In genomic region chr10:13218878-13219277, GRCh38 we compare ENCODE assay signal across 38 cellular contexts. TPM values are rescaled to one million over a fixed set of nuclear protein-coding genes. Genes with fewer than 3 reads are reported as not detected.
"Had no signal": no experiment of that assay in that cellular context is flagged by ENCODE, and none has a peak within 500 bp of the region (broad histone marks: within the 10 kb centered on the region; RNA-seq: fewer than 3 reads in every experiment).

No MANE protein-coding gene starts in this region.

- H3K9me3 ChIP-seq: ascending aorta had no signal

- ATAC-seq: activated CD4-positive, alpha-beta T cell treated with anti-CD3 and anti-CD28 coated beads for 36 hours; activated CD4-positive, CD25-positive, alpha-beta regulatory T cell treated with anti-CD3 and anti-CD28 coated beads, Interleukin-2, amount 50 U/mL, for 24 hours; activated CD8-positive, alpha-beta memory T cell treated with anti-CD3 and anti-CD28 coated beads, Interleukin-2, amount 10 ng/mL, durations not matched to agents 7 days and 5 days; activated CD8-positive, alpha-beta T cell treated with anti-CD3 and anti-CD28 coated beads, Interleukin-2, amount 10 ng/mL, durations not matched to agents 7 days and 5 days; activated naive CD8-positive, alpha-beta T cell treated with anti-CD3 and anti-CD28 coated beads, Interleukin-2, amount 50 U/mL, for 24 hours had no signal

- H3K36me3 Mint-ChIP-seq: activated naive CD4-positive, alpha-beta T cell treated with anti-CD3 and anti-CD28 coated beads, Interleukin-2, amount 50 U/mL, for 24 hours; brain had no signal

- H3K36me3 ChIP-seq: ascending aorta, cardiac muscle cell had no signal

- H3K27ac ChIP-seq: ascending aorta, cardiac muscle cell had no signal

- H3K4me1 Mint-ChIP-seq: activated CD4-positive, alpha-beta memory T cell treated with anti-CD3 and anti-CD28 coated beads, Interleukin-2, amount 10 ng/mL, durations not matched to agents 7 days and 5 days; activated CD4-positive, alpha-beta T cell treated with anti-CD3 and anti-CD28 coated beads for 36 hours; activated naive CD4-positive, alpha-beta T cell treated with anti-CD3 and anti-CD28 coated beads, Interleukin-2, amount 10 ng/mL, durations not matched to agents 7 days and 5 days; activated naive CD4-positive, alpha-beta T cell treated with anti-CD3 and anti-CD28 coated beads, Interleukin-2, amount 50 U/mL, for 24 hours; activated naive CD8-positive, alpha-beta T cell treated with anti-CD3 and anti-CD28 coated beads, Interleukin-2, amount 10 ng/mL, durations not matched to agents 7 days and 5 days; activated naive CD8-positive, alpha-beta T cell treated with anti-CD3 and anti-CD28 coated beads, Interleukin-2, amount 50 U/mL, for 24 hours; brain; central memory CD8-positive, alpha-beta T cell had no signal

- H3K4me1 ChIP-seq: ascending aorta had no signal

- H3K4me3 ChIP-seq: ascending aorta, cardiac muscle cell had no signal

- H3K4me3 Mint-ChIP-seq: activated CD4-positive, alpha-beta memory T cell treated with anti-CD3 and anti-CD28 coated beads, Interleukin-2, amount 10 ng/mL, durations not matched to agents 7 days and 5 days; activated CD4-positive, alpha-beta T cell treated with anti-CD3 and anti-CD28 coated beads for 36 hours; activated CD4-positive, alpha-beta T cell treated with anti-CD3 and anti-CD28 coated beads, Interleukin-2, amount 10 ng/mL, durations not matched to agents 7 days and 5 days; activated CD8-positive, alpha-beta memory T cell treated with anti-CD3 and anti-CD28 coated beads, Interleukin-2, amount 10 ng/mL, durations not matched to agents 7 days and 5 days; activated CD8-positive, alpha-beta T cell treated with anti-CD3 and anti-CD28 coated beads, Interleukin-2, amount 10 ng/mL, durations not matched to agents 7 days and 5 days; activated naive CD4-positive, alpha-beta T cell treated with anti-CD3 and anti-CD28 coated beads, Interleukin-2, amount 10 ng/mL, durations not matched to agents 7 days and 5 days; activated naive CD4-positive, alpha-beta T cell treated with anti-CD3 and anti-CD28 coated beads, Interleukin-2, amount 50 U/mL, for 24 hours; activated naive CD8-positive, alpha-beta T cell; activated naive CD8-positive, alpha-beta T cell treated with anti-CD3 and anti-CD28 coated beads, Interleukin-2, amount 10 ng/mL, durations not matched to agents 7 days and 5 days; activated naive CD8-positive, alpha-beta T cell treated with anti-CD3 and anti-CD28 coated beads, Interleukin-2, amount 50 U/mL, for 24 hours; activated T-cell treated with anti-CD3 and anti-CD28 coated beads, Interleukin-2, amount 50 U/mL, for 24 hours; brain; central memory CD8-positive, alpha-beta T cell; T-helper 1 cell treated with Interleukin-12 subunit alpha and Interleukin-12 subunit beta and Interleukin-4 antibody, amounts not matched to agents 30 μg/mL and 1 μg/mL, for 36 hours; T-helper 2 cell treated with Interferon-gamma antibody and Interleukin-4, amounts not matched to agents 5 μg/mL and 100 μg/mL, for 36 hours had no signal

- H3K9me3 Mint-ChIP-seq: activated CD4-positive, alpha-beta memory T cell treated with anti-CD3 and anti-CD28 coated beads, Interleukin-2, amount 10 ng/mL, durations not matched to agents 7 days and 5 days; activated CD4-positive, alpha-beta T cell treated with anti-CD3 and anti-CD28 coated beads, Interleukin-2, amount 10 ng/mL, durations not matched to agents 7 days and 5 days; activated naive CD4-positive, alpha-beta T cell treated with anti-CD3 and anti-CD28 coated beads, Interleukin-2, amount 10 ng/mL, durations not matched to agents 7 days and 5 days; activated naive CD4-positive, alpha-beta T cell treated with anti-CD3 and anti-CD28 coated beads, Interleukin-2, amount 50 U/mL, for 24 hours; activated naive CD8-positive, alpha-beta T cell treated with anti-CD3 and anti-CD28 coated beads, Interleukin-2, amount 10 ng/mL, durations not matched to agents 7 days and 5 days; activated naive CD8-positive, alpha-beta T cell treated with anti-CD3 and anti-CD28 coated beads, Interleukin-2, amount 50 U/mL, for 24 hours; activated T-cell treated with anti-CD3 and anti-CD28 coated beads, Interleukin-2, amount 50 U/mL, for 24 hours; activated T-helper 2 cell treated with anti-CD3 and anti-CD28 coated beads, Interferon-gamma antibody, Interleukin-2, Interleukin-4, amounts not matched to agents 10 μg/mL and 5 μg/mL and 100 μg/mL, durations not matched to agents 14 hours and 24 hours and 36 hours; central memory CD8-positive, alpha-beta T cell; T-helper 1 cell treated with Interleukin-12 subunit alpha and Interleukin-12 subunit beta and Interleukin-4 antibody, amounts not matched to agents 30 μg/mL and 1 μg/mL, for 36 hours; T-helper 2 cell treated with Interferon-gamma antibody and Interleukin-4, amounts not matched to agents 5 μg/mL and 100 μg/mL, for 36 hours had no signal

- H3K27ac Mint-ChIP-seq: activated CD4-positive, alpha-beta memory T cell treated with anti-CD3 and anti-CD28 coated beads, Interleukin-2, amount 10 ng/mL, durations not matched to agents 7 days and 5 days; activated CD4-positive, alpha-beta T cell treated with anti-CD3 and anti-CD28 coated beads for 36 hours; activated CD4-positive, alpha-beta T cell treated with anti-CD3 and anti-CD28 coated beads, Interleukin-2, amount 10 ng/mL, durations not matched to agents 7 days and 5 days; activated CD8-positive, alpha-beta memory T cell treated with anti-CD3 and anti-CD28 coated beads, Interleukin-2, amount 10 ng/mL, durations not matched to agents 7 days and 5 days; activated CD8-positive, alpha-beta T cell treated with anti-CD3 and anti-CD28 coated beads, Interleukin-2, amount 10 ng/mL, durations not matched to agents 7 days and 5 days; activated naive CD4-positive, alpha-beta T cell treated with anti-CD3 and anti-CD28 coated beads, Interleukin-2, amount 10 ng/mL, durations not matched to agents 7 days and 5 days; activated naive CD4-positive, alpha-beta T cell treated with anti-CD3 and anti-CD28 coated beads, Interleukin-2, amount 50 U/mL, for 24 hours; activated naive CD8-positive, alpha-beta T cell; activated naive CD8-positive, alpha-beta T cell treated with anti-CD3 and anti-CD28 coated beads, Interleukin-2, amount 10 ng/mL, durations not matched to agents 7 days and 5 days; activated naive CD8-positive, alpha-beta T cell treated with anti-CD3 and anti-CD28 coated beads, Interleukin-2, amount 50 U/mL, for 24 hours; activated T-cell treated with anti-CD3 and anti-CD28 coated beads, Interleukin-2, amount 50 U/mL, for 24 hours; activated T-helper 2 cell treated with anti-CD3 and anti-CD28 coated beads, Interferon-gamma antibody, Interleukin-2, Interleukin-4, amounts not matched to agents 10 μg/mL and 5 μg/mL and 100 μg/mL, durations not matched to agents 14 hours and 24 hours and 36 hours; brain; T-helper 1 cell treated with Interleukin-12 subunit alpha and Interleukin-12 subunit beta and Interleukin-4 antibody, amounts not matched to agents 30 μg/mL and 1 μg/mL, for 36 hours; T-helper 2 cell treated with Interferon-gamma antibody and Interleukin-4, amounts not matched to agents 5 μg/mL and 100 μg/mL, for 36 hours had no signal

- H3K27me3 Mint-ChIP-seq: activated CD4-positive, alpha-beta memory T cell treated with anti-CD3 and anti-CD28 coated beads, Interleukin-2, amount 10 ng/mL, durations not matched to agents 7 days and 5 days; activated CD4-positive, alpha-beta T cell treated with anti-CD3 and anti-CD28 coated beads for 36 hours; activated CD4-positive, alpha-beta T cell treated with anti-CD3 and anti-CD28 coated beads, Interleukin-2, amount 10 ng/mL, durations not matched to agents 7 days and 5 days; activated CD8-positive, alpha-beta memory T cell treated with anti-CD3 and anti-CD28 coated beads, Interleukin-2, amount 10 ng/mL, durations not matched to agents 7 days and 5 days; activated naive CD4-positive, alpha-beta T cell treated with anti-CD3 and anti-CD28 coated beads, Interleukin-2, amount 10 ng/mL, durations not matched to agents 7 days and 5 days; activated naive CD4-positive, alpha-beta T cell treated with anti-CD3 and anti-CD28 coated beads, Interleukin-2, amount 50 U/mL, for 24 hours; activated naive CD8-positive, alpha-beta T cell; activated naive CD8-positive, alpha-beta T cell treated with anti-CD3 and anti-CD28 coated beads, Interleukin-2, amount 10 ng/mL, durations not matched to agents 7 days and 5 days; activated naive CD8-positive, alpha-beta T cell treated with anti-CD3 and anti-CD28 coated beads, Interleukin-2, amount 50 U/mL, for 24 hours; activated T-cell treated with anti-CD3 and anti-CD28 coated beads, Interleukin-2, amount 50 U/mL, for 24 hours; brain; central memory CD8-positive, alpha-beta T cell had no signal

- DNase-seq: activated CD4-positive, alpha-beta memory T cell treated with anti-CD3 and anti-CD28 coated beads, Interleukin-2, amount 10 ng/mL, durations not matched to agents 7 days and 5 days; activated CD4-positive, alpha-beta T cell treated with anti-CD3 and anti-CD28 coated beads for 1 hour; activated CD4-positive, alpha-beta T cell treated with anti-CD3 and anti-CD28 coated beads for 36 hours; activated CD4-positive, alpha-beta T cell treated with anti-CD3 and anti-CD28 coated beads for 48 hours; activated CD4-positive, alpha-beta T cell treated with anti-CD3 and anti-CD28 coated beads, Interleukin-2, amount 10 ng/mL, durations not matched to agents 7 days and 5 days; activated CD4-positive, alpha-beta T cell treated with anti-CD3 and anti-CD28 coated beads, Interleukin-2, amount 50 U/mL, for 48 hours; activated CD4-positive, CD25-positive, alpha-beta regulatory T cell; activated CD8-positive, alpha-beta memory T cell treated with anti-CD3 and anti-CD28 coated beads for 24 hours; activated CD8-positive, alpha-beta memory T cell treated with anti-CD3 and anti-CD28 coated beads, Interleukin-2, amount 10 ng/mL, durations not matched to agents 7 days and 5 days; activated CD8-positive, alpha-beta memory T cell treated with anti-CD3 and anti-CD28 coated beads, Interleukin-2, amount 50 U/mL, for 48 hours; activated CD8-positive, alpha-beta T cell treated with anti-CD3 and anti-CD28 coated beads, Interleukin-2, amount 10 ng/mL, durations not matched to agents 7 days and 5 days; activated effector memory CD4-positive, alpha-beta T cell treated with Interleukin-2 at 50 U/mL for 16 hours; activated gamma-delta T cell; activated naive CD4-positive, alpha-beta T cell treated with anti-CD3 and anti-CD28 coated beads, Interleukin-2, amount 10 ng/mL, durations not matched to agents 7 days and 5 days; activated naive CD4-positive, alpha-beta T cell treated with Interleukin-2 at 50 U/mL for 16 hours; activated naive CD8-positive, alpha-beta T cell treated with anti-CD3 and anti-CD28 coated beads, Interleukin-2, amount 10 ng/mL, durations not matched to agents 7 days and 5 days; activated naive CD8-positive, alpha-beta T cell treated with anti-CD3 and anti-CD28 coated beads, Interleukin-2, amount 50 U/mL, for 24 hours; activated T-cell treated with anti-CD3 and anti-CD28 coated beads, Interleukin-2, amount 50 U/mL, for 24 hours; activated T-cell treated with anti-CD3 and anti-CD28 coated beads, Interleukin-2, amount 50 U/mL, for 48 hours; amygdala; anterior cingulate cortex; caudate nucleus; cerebellar nuclear complex; T-helper 1 cell; T-helper 2 cell; T-helper 9 cell had no signal

- H3K27me3 ChIP-seq: ascending aorta, cardiac muscle cell had no signal

RNA-seq across cellular contexts. Expression of gene UCMA, which starts 15.3 kb away (rescaled TPM):
- total RNA-seq: activated CD4-positive, alpha-beta memory T cell treated with anti-CD3 and anti-CD28 coated beads, Interleukin-2, amount 10 ng/mL, durations not matched to agents 7 days and 5 days; activated CD4-positive, alpha-beta T cell treated with anti-CD3 and anti-CD28 coated beads for 36 hours; activated CD4-positive, alpha-beta T cell treated with anti-CD3 and anti-CD28 coated beads, Interleukin-2, amount 10 ng/mL, durations not matched to agents 7 days and 5 days; activated CD8-positive, alpha-beta memory T cell treated with anti-CD3 and anti-CD28 coated beads, Interleukin-2, amount 10 ng/mL, durations not matched to agents 7 days and 5 days; activated CD8-positive, alpha-beta T cell treated with anti-CD3 and anti-CD28 coated beads, Interleukin-2, amount 10 ng/mL, durations not matched to agents 7 days and 5 days; activated naive CD8-positive, alpha-beta T cell treated with anti-CD3 and anti-CD28 coated beads, Interleukin-2, amount 10 ng/mL, durations not matched to agents 7 days and 5 days; activated T-helper 2 cell treated with anti-CD3 and anti-CD28 coated beads, Interferon-gamma antibody, Interleukin-2, Interleukin-4, amounts not matched to agents 10 μg/mL and 5 μg/mL and 100 μg/mL, durations not matched to agents 14 hours and 24 hours and 36 hours; ascending aorta; bronchial epithelial cell; cardiac muscle cell had no signal
- polyA plus RNA-seq: adipose tissue, cardiac muscle cell had no signal
